7 cellular contexts compared by ENCODE assay signal in genomic region chr18:79393181-79393598, GRCh38. TPM values are rescaled to one million over a fixed set of nuclear protein-coding genes. Genes with fewer than 3 reads are reported as not detected.
A peak's percentile ranks its signal among the peaks of the same experiment; 100 is the strongest.
DNase-seq lines count a peak whose midpoint lies in the region; ATAC-seq and TF ChIP-seq lines count a peak whose summit lies in the region.

No MANE protein-coding gene starts in this region.

- WGBS in H9 (ENCODE audit: extremely low coverage, insufficient read length, low lambda C conversion rate) = no CpG with 5 or more reads among the region's 30 CpGs
- 4 to 8% (median 8%) methylated on average over 26 to 30 of the region's 30 CpGs for WGBS in psoas muscle, 3 donors

- H4K8ac ChIP-seq in H9 (replicated peaks; ENCODE audit: insufficient read length, low read depth, low read length) = no peak overlapping the region

- no peaks in the 10 kb centered on the region for H3K36me3 ChIP-seq in SU-DHL-6 (ENCODE audit: low read length)
- no peaks in the 10 kb centered on the region for H3K36me3 ChIP-seq in fibroblast of lung (ENCODE audit: control insufficient read depth, insufficient read depth, low read length)
- no peaks in the 10 kb centered on the region for H3K36me3 ChIP-seq in psoas muscle (ENCODE audit: insufficient read depth in 1 of 2, low read depth in 1 of 2)

- DNase-seq in H9 (no peak), fibroblast of lung (ENCODE audit: low read depth in 2 of 2) (peak in 1 of 2 donors; percentile 8), psoas muscle (peak in 1 of 2 donors; percentile 73), DMS153 (lab: John Stamatoyannopoulos, UW) (no peak)
- DNase-seq in activated CD4-positive, CD25-positive, alpha-beta regulatory T cell (lab: John Stamatoyannopoulos, UW) = no peak

- no peak overlapping the region for H3K4ac ChIP-seq in H9 (ENCODE audit: low read depth, low read length)

- intact Hi-C loops in psoas muscle (cut with DNase I) = loop anchor here in 1 of 2 donors (10.0 kb wide), 1 partner anchor 642 kb away; the partner anchor contains the start of gene RBFA

- no peaks in the 10 kb centered on the region; a peak in 2 of 5 replicates for H3K9me3 Mint-ChIP-seq in H9

- no peaks in the 10 kb centered on the region for H3K79me2 ChIP-seq in H9 (ENCODE audit: insufficient read depth, low read length)
- H3K79me2 ChIP-seq in SU-DHL-6 (ENCODE audit: insufficient read depth, low read length) = no peaks in the 10 kb centered on the region; the same call in 1 of the 2 replicates
- no peaks in the 10 kb centered on the region for H3K79me2 ChIP-seq in fibroblast of lung (ENCODE audit: control insufficient read depth, insufficient read depth, low read length)

- H2BK15ac ChIP-seq in H9 (ENCODE audit: low read depth, low read length) = no peak overlapping the region

- H3K27ac Mint-ChIP-seq in H9 = no peak overlapping the region

- peaks cover 8% of the 10 kb centered on the region for H3K23me2 ChIP-seq in H9 (ENCODE audit: insufficient read length, low read depth, low read length, poor library complexity, severe bottlenecking)

- no peaks in the 10 kb centered on the region for H3K36me3 Mint-ChIP-seq in H9 (ENCODE audit: insufficient read depth in 1 of 3, low read depth in 3 of 3)

- ATAC-seq in psoas muscle (peak; percentile 33 to 62 (median 38)), HG03520 (IDR thresholded peaks at IDR 0.05; ENCODE audit: unreplicated experiment) (no peak)

- H2BK5ac ChIP-seq in H9 (ENCODE audit: insufficient read length, low read length) = no peak overlapping the region

- no peak overlapping the region for H2AFZ ChIP-seq in H9 (ENCODE audit: low read length)
- H2AFZ ChIP-seq in SU-DHL-6 (ENCODE audit: low read depth, low read length, severe bottlenecking) = no peak overlapping the region
- H2AFZ ChIP-seq in fibroblast of lung (ENCODE audit: low read length) = no peak overlapping the region

- H3K4me1 ChIP-seq in H9 (ENCODE audit: insufficient read depth, low read length) (no peaks in the 10 kb centered on the region), fibroblast of lung (ENCODE audit: control insufficient read depth, extremely low read depth, insufficient read depth, low read length) (peaks cover 3% of the 10 kb centered on the region), psoas muscle (peaks cover 16% of the 10 kb centered on the region)

- H4K5ac ChIP-seq in H9 (ENCODE audit: insufficient read length, low read depth, low read length) = no peak overlapping the region

- no peak overlapping the region for H3K23ac ChIP-seq in H9 (ENCODE audit: insufficient read length, low read depth, low read length)

- H3K9me2 ChIP-seq in SU-DHL-6 (replicated peaks; ENCODE audit: insufficient read depth, low read length) = no peaks in the 10 kb centered on the region

- no peak overlapping the region for H2AK5ac ChIP-seq in H9 (ENCODE audit: insufficient read length, low read length)

- peaks cover 17% of the 10 kb centered on the region for H3F3A ChIP-seq in SU-DHL-6 (ENCODE audit: insufficient read depth)

- H3K27me3 ChIP-seq in H9 (ENCODE audit: insufficient read depth, low read length) (peaks cover 38% of the 10 kb centered on the region), SU-DHL-6 (ENCODE audit: low read length) (no peaks in the 10 kb centered on the region), fibroblast of lung (ENCODE audit: control insufficient read depth, insufficient read depth, low read length) (peaks cover 8% of the 10 kb centered on the region), psoas muscle (ENCODE audit: insufficient read depth in 3 of 3, low read length in 2 of 3) (peaks cover 0 to 4% (median 0%) of the 10 kb centered on the region in 3 donors)

- H3K9ac ChIP-seq in H9 (ENCODE audit: extremely low read depth, insufficient read length, low read length) (no peak overlapping the region), SU-DHL-6 (ENCODE audit: low read length) (peak overlapping the region; percentile 38), fibroblast of lung (ENCODE audit: insufficient read depth, low read length) (no peak overlapping the region)

- H4K20me1 ChIP-seq in H9 (ENCODE audit: control insufficient read depth, insufficient read depth, insufficient read length) = no peaks in the 10 kb centered on the region
- H4K20me1 ChIP-seq in SU-DHL-6 (ENCODE audit: low read depth, low read length) = no peaks in the 10 kb centered on the region
- H4K20me1 ChIP-seq in fibroblast of lung (ENCODE audit: control insufficient read depth, extremely low read depth, insufficient read depth, low read length) = no peaks in the 10 kb centered on the region

- H3K9me3 ChIP-seq in H9 (ENCODE audit: control insufficient read depth, low read depth, low read length) = no peaks in the 10 kb centered on the region
- no peaks in the 10 kb centered on the region for H3K9me3 ChIP-seq in SU-DHL-6 (ENCODE audit: insufficient read depth, low read length)
- H3K9me3 ChIP-seq in fibroblast of lung (ENCODE audit: control insufficient read depth, insufficient read depth, low read depth, low read length) = no peaks in the 10 kb centered on the region
- H3K9me3 ChIP-seq in psoas muscle = no peaks in the 10 kb centered on the region

- H2BK120ac ChIP-seq in H9 (ENCODE audit: low read depth, low read length, poor library complexity, severe bottlenecking) = no peak overlapping the region

- TF ChIP-seq CTCF in H9 (conservative IDR thresholded peaks at IDR 0.05) (no peak), SU-DHL-6 (IDR thresholded peaks at IDR 0.05; ENCODE audit: insufficient read depth, low read length, poor library complexity, severe bottlenecking) (no peak), fibroblast of lung (conservative IDR thresholded peaks at IDR 0.05 in 1 of 2, IDR thresholded peaks at IDR 0.05 in 1 of 2; ENCODE audit: low read depth in 1 of 2, low read length in 2 of 2) (no peak), psoas muscle (IDR thresholded peaks at IDR 0.05) (no peak)

- H3K4me3 Mint-ChIP-seq in H9 = peak overlapping the region; percentile 61 to 82

- H3K27ac ChIP-seq in H9 (ENCODE audit: insufficient read length, low read depth, low read length) = no peak overlapping the region
- no peak overlapping the region for H3K27ac ChIP-seq in SU-DHL-6 (ENCODE audit: low read depth, low read length)
- H3K27ac ChIP-seq in fibroblast of lung (ENCODE audit: insufficient read depth, low read length) = peak overlapping the region; percentile 66
- peak overlapping the region; percentile 93 for H3K27ac ChIP-seq in psoas muscle

- H2BK12ac ChIP-seq in H9 (ENCODE audit: insufficient read length, low read depth, low read length) = no peak overlapping the region

- H3K56ac ChIP-seq in H9 (ENCODE audit: insufficient read length, low read depth, low read length) = no peak overlapping the region

- H3K4me3 ChIP-seq in SU-DHL-6 (ENCODE audit: insufficient read depth, low read length, poor library complexity, severe bottlenecking) (peak overlapping the region; percentile 16), fibroblast of lung (replicated peaks in 1 of 4; ENCODE audit: control extremely low read depth in 1 of 4, insufficient read depth in 1 of 4, low read depth in 3 of 4, low read length in 4 of 4) (peak overlapping the region in 2 of 4 experiments; percentile 53 to 60), psoas muscle (peak overlapping the region; percentile 66)

- no peaks in the 10 kb centered on the region for H3K79me1 ChIP-seq in H9 (ENCODE audit: insufficient read depth, low read depth, low read length, poor library complexity, severe bottlenecking)

- H4K91ac ChIP-seq in H9 (ENCODE audit: insufficient read length, low read depth, low read length) = no peak overlapping the region

- H3K4me1 Mint-ChIP-seq in H9 = peaks cover 3 to 8% of the 10 kb centered on the region in 2 experiments

- H3T11ph ChIP-seq in H9 (ENCODE audit: low read length) = no peak overlapping the region

- H3K4me2 ChIP-seq in H9 (ENCODE audit: insufficient read depth, insufficient read length, low read length) (peak overlapping the region; percentile 18), SU-DHL-6 (ENCODE audit: low read depth, low read length, poor library complexity, severe bottlenecking) (peak overlapping the region; percentile 40), fibroblast of lung (ENCODE audit: extremely low read depth, insufficient read depth, low read length) (peak overlapping the region; percentile 9)

- no peak overlapping the region for H3K14ac ChIP-seq in H9 (ENCODE audit: insufficient read depth, low read length)

- peaks cover 87% of the 10 kb centered on the region for H3K27me3 Mint-ChIP-seq in H9 (ENCODE audit: low read depth)

- no peak overlapping the region for H3K18ac ChIP-seq in H9 (ENCODE audit: insufficient read length, low read depth, low read length)

- no peak overlapping the region for H2BK20ac ChIP-seq in H9 (ENCODE audit: low read depth, low read length, poor library complexity, severe bottlenecking)

RNA-seq across cellular contexts. Expression of gene NFATC1, which starts 2.5 kb away (rescaled TPM):
- total RNA-seq in H9 (2021) (5.3 and 5.5 TPM in 2 replicates), fibroblast of lung (2.6 and 4.3 TPM in 2 replicates), psoas muscle (10 to 100 TPM; 21.0 to 28.7 (median 24.2) TPM)
- polyA plus RNA-seq in fibroblast of lung (0.92 and 2.0 TPM in 2 replicates), psoas muscle (10 to 100 TPM in 2 of 3 donors, 1 to 10 TPM in 1; 3.0 to 20.8 (median 15.4) TPM)
- 3.0 and 6.8 TPM in 2 replicates for polyA plus RNA-seq in fibroblast of lung (2012)
- polyA minus RNA-seq in fibroblast of lung (ENCODE audit: low replicate concordance) = 1.8 and 4.7 TPM in 2 replicates

Comparison
In these comparisons a context has a peak if more than half of its experiments do, and no peak if none do; other contexts are left out.
1. H3K27ac ChIP-seq: peak in fibroblast of lung (single experiment) and psoas muscle (single experiment); none in H9 (single experiment) and SU-DHL-6 (single experiment).
2. Peak in every context shown above with its lines, with median percentiles within 50 percentile points of each other: H3K4me2 ChIP-seq.